11 cellular contexts compared by ENCODE assay signal in the genomic region with DNA sequence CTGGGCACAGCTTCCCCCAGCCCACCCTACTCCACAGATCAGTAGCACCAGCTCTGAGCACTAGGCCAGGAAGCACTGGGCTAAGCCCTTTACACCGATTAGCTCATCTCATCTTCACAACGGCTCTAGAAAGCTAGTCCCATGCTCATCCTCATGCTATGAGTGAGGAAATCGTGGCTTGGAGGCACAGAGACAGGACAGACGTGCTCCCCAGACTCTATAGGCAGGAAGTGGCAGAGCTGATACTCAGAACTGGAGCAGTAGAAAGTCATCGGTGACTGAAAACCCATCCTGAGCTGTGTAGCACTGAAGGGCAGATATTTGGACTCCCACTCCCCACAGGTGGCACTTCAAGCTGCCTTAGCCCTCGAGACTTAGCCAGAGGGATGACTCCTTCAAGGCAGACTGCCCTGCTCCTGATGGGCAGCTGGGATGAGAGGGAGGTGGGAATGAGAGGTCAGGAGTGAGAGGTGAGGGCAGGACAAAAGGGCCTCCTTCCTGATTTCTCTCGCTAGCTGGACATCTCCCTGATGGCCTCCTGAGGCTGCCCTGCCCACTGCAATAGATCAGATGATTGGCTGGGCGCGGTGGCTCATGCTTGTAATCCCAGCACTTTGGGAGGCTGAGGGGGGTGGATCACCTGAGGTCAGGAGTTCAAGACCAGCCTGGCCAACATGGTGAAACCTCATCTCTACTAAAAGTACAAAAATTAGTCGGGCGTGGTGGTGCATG. TPM values are rescaled to one million over a fixed set of nuclear protein-coding genes. Genes with fewer than 3 reads are reported as not detected.
DNase-seq lines count a peak whose midpoint lies in the region; ATAC-seq and TF ChIP-seq lines count a peak whose summit lies in the region.
"Had no signal": no experiment of that assay in that cellular context is flagged by ENCODE, and none has a peak within 500 bp of the region (broad histone marks: within the 10 kb centered on the region; RNA-seq: fewer than 3 reads in every experiment).

No MANE protein-coding gene starts in this region.

- H3K4me1 ChIP-seq in left lung = no peaks in the 10 kb centered on the region
- peaks cover 0 to 7% (median 0%) of the 10 kb centered on the region in 12 donors for H3K4me1 ChIP-seq in heart left ventricle

- H3K27ac ChIP-seq in left lung (no peak overlapping the region), heart left ventricle (peak overlapping the region in 1 of 12 donors; percentile 12)
- H3K27ac ChIP-seq: SK-N-MC had no signal

- no peaks in the 10 kb centered on the region for H3K9me3 ChIP-seq in T-helper 17 cell (ENCODE audit: control insufficient read depth, low read length, poor library complexity, severe bottlenecking)
- no peaks in the 10 kb centered on the region for H3K9me3 ChIP-seq in left lung
- no peaks in the 10 kb centered on the region for H3K9me3 ChIP-seq in heart left ventricle

- no peak for TF ChIP-seq POLR2A in heart left ventricle (IDR thresholded peaks at IDR 0.05)

- peak in 1 of 3 donors; percentile 53 for DNase-seq in T-helper 17 cell
- peak; percentile 58 for DNase-seq in activated T-cell treated with anti-CD3 and anti-CD28 coated beads for 48 hours (ENCODE audit: low read depth)
- DNase-seq in left lung = no peak
- DNase-seq in stimulated activated naive CD8-positive, alpha-beta T cell treated with anti-CD3 and anti-CD28 coated beads, Interleukin-15, amount 100 ng/mL, for 72 hours = peak; percentile 64 to 86
- no peak for DNase-seq in heart left ventricle
- no peak for DNase-seq in mucosa of gallbladder (ENCODE audit: low spot score)
- DNase-seq: H9; NCI-H187; NK-92 treated with Interleukin-12 subunit alpha and Interleukin-12 subunit beta, amount 100 ng/mL, for 24 hours had no signal

- TF ChIP-seq CTCF in left lung (IDR thresholded peaks at IDR 0.05) = no peak
- TF ChIP-seq CTCF in heart left ventricle (IDR thresholded peaks at IDR 0.05) = no peak

- H3K27me3 ChIP-seq in left lung (no peaks in the 10 kb centered on the region), heart left ventricle (no peaks in the 10 kb centered on the region)

- ATAC-seq in T-helper 17 cell (peak; percentile 77), left lung (peak; percentile 50), GM19023 (IDR thresholded peaks at IDR 0.05; ENCODE audit: unreplicated experiment) (no peak), heart left ventricle (no peak)
- peak; percentile 99 for ATAC-seq in stimulated activated naive CD8-positive, alpha-beta T cell treated with anti-CD3 and anti-CD28 coated beads, Interleukin-15, amount 100 ng/mL, for 72 hours

- H3K36me3 Mint-ChIP-seq in T-helper 17 cell (ENCODE audit: low read depth) = peaks cover 24% of the 10 kb centered on the region

- peak overlapping the region; percentile 90 for H3K4me3 Mint-ChIP-seq in T-helper 17 cell
- peak overlapping the region; percentile 86 to 94 for H3K4me3 Mint-ChIP-seq in stimulated activated naive CD8-positive, alpha-beta T cell treated with anti-CD3 and anti-CD28 coated beads, Interleukin-15, amount 100 ng/mL, for 72 hours
- H3K4me3 Mint-ChIP-seq: H9 had no signal

- WGBS in heart left ventricle, 4 donors = 74 to 79% (median 77%) methylated on average over 9 to 11 of the region's 11 CpGs

- H3K4me3 ChIP-seq in left lung = no peak overlapping the region
- H3K4me3 ChIP-seq in heart left ventricle = no peak overlapping the region
- H3K4me3 ChIP-seq: SK-N-MC had no signal

- peaks cover 75% of the 10 kb centered on the region for H3K4me1 Mint-ChIP-seq in T-helper 17 cell
- H3K4me1 Mint-ChIP-seq in stimulated activated naive CD8-positive, alpha-beta T cell treated with anti-CD3 and anti-CD28 coated beads, Interleukin-15, amount 100 ng/mL, for 72 hours = peaks cover 100% of the 10 kb centered on the region
- H3K4me1 Mint-ChIP-seq: H9 had no signal

- intact Hi-C loops in left lung (cut with DNase I) = no loop called here
- intact Hi-C loops in heart left ventricle (cut with DNase I) = no loop called here

- H3K27ac Mint-ChIP-seq in T-helper 17 cell = no peak overlapping the region
- peak overlapping the region; percentile 94 to 98 for H3K27ac Mint-ChIP-seq in stimulated activated naive CD8-positive, alpha-beta T cell treated with anti-CD3 and anti-CD28 coated beads, Interleukin-15, amount 100 ng/mL, for 72 hours
- H3K27ac Mint-ChIP-seq: H9 had no signal

- H3K27me3 Mint-ChIP-seq in T-helper 17 cell = no peaks in the 10 kb centered on the region
- no peaks in the 10 kb centered on the region for H3K27me3 Mint-ChIP-seq in stimulated activated naive CD8-positive, alpha-beta T cell treated with anti-CD3 and anti-CD28 coated beads, Interleukin-15, amount 100 ng/mL, for 72 hours

- H3K36me3 ChIP-seq in left lung (no peaks in the 10 kb centered on the region), heart left ventricle (no peaks in the 10 kb centered on the region)

- H3K9me3 Mint-ChIP-seq in stimulated activated naive CD8-positive, alpha-beta T cell treated with anti-CD3 and anti-CD28 coated beads, Interleukin-15, amount 100 ng/mL, for 72 hours = no peaks in the 10 kb centered on the region
- H3K9me3 Mint-ChIP-seq: H9 had no signal

RNA-seq across cellular contexts. Expression of gene CD5, which starts 9.7 kb away (rescaled TPM):
- total RNA-seq in T-helper 17 cell (100 to 1,000 TPM; 310 to 362 TPM), left lung (1 to 10 TPM in 1 of 2 donors, under 1 TPM in 1; 0.79 to 4.0 TPM), heart left ventricle (1 to 10 TPM in 2 of 9 donors, under 1 TPM in 6, not detected in 1; 0.12 to 6.0 (median 0.23) TPM), mucosa of gallbladder (3.5 TPM)
- polyA plus RNA-seq in heart left ventricle = under 1 TPM in 1 of 2 donors, not detected in 1; 0.10 TPM
- total RNA-seq: H9 had no signal

RNA-seq across cellular contexts. Expression of gene VPS37C, which starts 49.3 kb away (rescaled TPM):
- 1 to 10 TPM; 3.5 to 5.6 TPM for total RNA-seq in T-helper 17 cell
- 10 to 100 TPM; 21.2 to 30.8 TPM for total RNA-seq in left lung
- 10 to 100 TPM; 11.4 to 27.6 (median 17.1) TPM for total RNA-seq in heart left ventricle
- polyA plus RNA-seq in heart left ventricle = 10 to 100 TPM; 11.0 to 29.0 TPM
- 34.5 TPM for total RNA-seq in mucosa of gallbladder

Comparison
In these comparisons a context has a peak if more than half of its experiments do, and no peak if none do; other contexts are left out.
1. ATAC-seq: peak in T-helper 17 cell (single experiment), left lung (single experiment) and stimulated activated naive CD8-positive, alpha-beta T cell treated with anti-CD3 and anti-CD28 coated beads, Interleukin-15, amount 100 ng/mL, for 72 hours (single experiment); none in GM19023 (single experiment) and heart left ventricle (0 of 4).
2. DNase-seq: peak in activated T-cell treated with anti-CD3 and anti-CD28 coated beads for 48 hours (single experiment) and stimulated activated naive CD8-positive, alpha-beta T cell treated with anti-CD3 and anti-CD28 coated beads, Interleukin-15, amount 100 ng/mL, for 72 hours (2 of 2); none in left lung (0 of 2), heart left ventricle (0 of 5) and mucosa of gallbladder (single experiment).
3. RNA of gene CD5, which starts 9.7 kb away (total RNA-seq): 310 to 362 TPM in T-helper 17 cell; 0.79 to 4.0 TPM in left lung, 3.5 TPM in mucosa of gallbladder (single experiment) and 0.12 to 6.0 TPM in heart left ventricle; every median in the first group is over 10 times any median in the second.